ENCODE assay signal across 15 cellular contexts in the genomic region with DNA sequence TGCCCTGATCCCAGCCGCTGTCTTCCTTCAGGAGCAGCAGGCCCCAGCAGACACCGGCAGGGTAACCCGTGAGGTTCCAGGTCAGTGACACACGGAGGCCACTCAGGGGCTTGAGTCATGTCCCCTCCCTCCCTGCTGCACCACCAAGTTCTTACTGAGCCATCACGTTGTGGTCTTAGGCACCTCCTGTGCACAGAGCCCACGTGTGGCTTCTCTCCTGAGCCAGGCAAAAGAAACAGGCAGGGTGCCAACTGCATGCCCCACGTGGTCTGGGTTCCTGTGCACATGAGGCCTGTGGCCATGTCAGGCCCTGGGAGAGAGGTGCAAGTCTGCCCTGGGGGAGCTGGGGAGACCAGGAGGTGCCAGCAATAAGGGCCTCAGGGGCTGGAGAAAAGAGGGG.
DNase-seq lines count a peak whose midpoint lies in the region; ATAC-seq, FAIRE-seq and TF ChIP-seq lines count a peak whose summit lies in the region.
"Had no signal": no experiment of that assay in that cellular context is flagged by ENCODE, and none has a peak within 500 bp of the region (broad histone marks: within the 10 kb centered on the region; RNA-seq: fewer than 3 reads in every experiment).

No MANE protein-coding gene starts in this region.

- no peak overlapping the region for H3K4me3 ChIP-seq in astrocyte (ENCODE audit: insufficient read depth, low read depth, low read length)
- H3K4me3 ChIP-seq: cardiac muscle cell, SK-N-MC had no signal

- POLR2A ChIA-PET in activated CD4-positive, alpha-beta T cell treated with anti-CD3 and anti-CD28 coated beads for 36 hours (lab: Charles Lee), result no interaction called here

- H3K4me1 ChIP-seq in astrocyte (ENCODE audit: insufficient read depth, low read length), result peaks cover 21% of the 10 kb centered on the region

- TF ChIP-seq EP300 in Ishikawa (IDR thresholded peaks at IDR 0.05; ENCODE audit: borderline replicate concordance), result no peak

- DNase-seq in activated CD4-positive, alpha-beta T cell treated with anti-CD3 and anti-CD28 coated beads for 36 hours, result peak; percentile 48
- no peak for DNase-seq in activated CD4-positive, alpha-beta T cell treated with anti-CD3 and anti-CD28 coated beads, Interleukin-2, amount 10 ng/mL, durations not matched to agents 24 days and 14 days
- DNase-seq in astrocyte (ENCODE audit: low read depth) (peak; percentile 46), lung microvascular endothelial cell (ENCODE audit: low read depth in 2 of 2) (peak; percentile 54 to 68), T-helper 17 cell (no peak), NCI-H526 treated with DMSO at 0.1 percent for 48 hours (lab: John Stamatoyannopoulos, UW) (no peak), NCI-H1105 treated with DMSO at 0.1 percent for 48 hours (lab: John Stamatoyannopoulos, UW) (no peak)
- DNase-seq: activated CD4-positive, CD25-positive, alpha-beta regulatory T cell; mesenchymal stem cell; NCI-H1930; nucleus accumbens; trophoblast cell had no signal

- H3K27ac Mint-ChIP-seq in activated CD4-positive, alpha-beta T cell treated with anti-CD3 and anti-CD28 coated beads for 36 hours, result no peak overlapping the region
- no peak overlapping the region for H3K27ac Mint-ChIP-seq in activated CD4-positive, alpha-beta T cell treated with anti-CD3 and anti-CD28 coated beads, Interleukin-2, amount 10 ng/mL, durations not matched to agents 24 days and 14 days
- no peak overlapping the region for H3K27ac Mint-ChIP-seq in astrocyte (ENCODE audit: unreplicated experiment)
- no peak overlapping the region for H3K27ac Mint-ChIP-seq in T-helper 17 cell

- H3K27me3 Mint-ChIP-seq in activated CD4-positive, alpha-beta T cell treated with anti-CD3 and anti-CD28 coated beads for 36 hours, result no peaks in the 10 kb centered on the region
- no peaks in the 10 kb centered on the region for H3K27me3 Mint-ChIP-seq in activated CD4-positive, alpha-beta T cell treated with anti-CD3 and anti-CD28 coated beads, Interleukin-2, amount 10 ng/mL, durations not matched to agents 24 days and 14 days
- peaks cover 19% of the 10 kb centered on the region for H3K27me3 Mint-ChIP-seq in astrocyte (ENCODE audit: low read depth, unreplicated experiment)
- peaks cover 6% of the 10 kb centered on the region for H3K27me3 Mint-ChIP-seq in T-helper 17 cell

- H4K20me1 ChIP-seq in astrocyte (ENCODE audit: insufficient read depth, low read length), result no peaks in the 10 kb centered on the region

- H3K9ac ChIP-seq in astrocyte (ENCODE audit: low read length), result no peak overlapping the region

- FAIRE-seq in astrocyte (lab: Jason Lieb, UNC), result no peak

- TF ChIP-seq RAD21 in Ishikawa (IDR thresholded peaks at IDR 0.05; ENCODE audit: low read depth), result no peak

- no peak overlapping the region for H2AFZ ChIP-seq in astrocyte (ENCODE audit: low read depth, low read length)

- H3K27me3 ChIP-seq in astrocyte (ENCODE audit: insufficient read depth, low read length), result no peaks in the 10 kb centered on the region
- H3K27me3 ChIP-seq: cardiac muscle cell had no signal

- peak; percentile 74 for ATAC-seq in activated CD4-positive, alpha-beta T cell treated with anti-CD3 and anti-CD28 coated beads for 36 hours
- no peak for ATAC-seq in T-helper 17 cell

- no peaks in the 10 kb centered on the region for H3K9me3 Mint-ChIP-seq in activated CD4-positive, alpha-beta T cell treated with anti-CD3 and anti-CD28 coated beads for 36 hours (ENCODE audit: low read depth)
- no peaks in the 10 kb centered on the region for H3K9me3 Mint-ChIP-seq in activated CD4-positive, alpha-beta T cell treated with anti-CD3 and anti-CD28 coated beads, Interleukin-2, amount 10 ng/mL, durations not matched to agents 24 days and 14 days
- peaks cover 4% of the 10 kb centered on the region for H3K9me3 Mint-ChIP-seq in astrocyte (ENCODE audit: unreplicated experiment)

- no peaks in the 10 kb centered on the region for H3K4me1 Mint-ChIP-seq in activated CD4-positive, alpha-beta T cell treated with anti-CD3 and anti-CD28 coated beads for 36 hours
- H3K4me1 Mint-ChIP-seq in activated CD4-positive, alpha-beta T cell treated with anti-CD3 and anti-CD28 coated beads, Interleukin-2, amount 10 ng/mL, durations not matched to agents 24 days and 14 days, result no peaks in the 10 kb centered on the region
- H3K4me1 Mint-ChIP-seq in astrocyte (ENCODE audit: low read depth, unreplicated experiment) (peaks cover 25% of the 10 kb centered on the region), T-helper 17 cell (no peaks in the 10 kb centered on the region)

- CTCF ChIA-PET in activated CD4-positive, alpha-beta T cell treated with anti-CD3 and anti-CD28 coated beads for 36 hours (lab: Charles Lee), result interaction anchor here (0.8 kb wide), 1 partner anchor 11 kb away, joined by 3 read pairs; no protein-coding TSS in a partner anchor

- H3K4me3 Mint-ChIP-seq in activated CD4-positive, alpha-beta T cell treated with anti-CD3 and anti-CD28 coated beads for 36 hours, result no peak overlapping the region
- no peak overlapping the region for H3K4me3 Mint-ChIP-seq in activated CD4-positive, alpha-beta T cell treated with anti-CD3 and anti-CD28 coated beads, Interleukin-2, amount 10 ng/mL, durations not matched to agents 24 days and 14 days
- H3K4me3 Mint-ChIP-seq in astrocyte (ENCODE audit: unreplicated experiment) (no peak overlapping the region), T-helper 17 cell (no peak overlapping the region)

- H3K27ac ChIP-seq in astrocyte (ENCODE audit: low read depth, low read length), result no peak overlapping the region
- H3K27ac ChIP-seq: cardiac muscle cell, SK-N-MC had no signal

- no peaks in the 10 kb centered on the region for H3K36me3 Mint-ChIP-seq in activated CD4-positive, alpha-beta T cell treated with anti-CD3 and anti-CD28 coated beads for 36 hours (ENCODE audit: low read depth)
- H3K36me3 Mint-ChIP-seq in activated CD4-positive, alpha-beta T cell treated with anti-CD3 and anti-CD28 coated beads, Interleukin-2, amount 10 ng/mL, durations not matched to agents 24 days and 14 days (ENCODE audit: low read depth), result no peaks in the 10 kb centered on the region
- H3K36me3 Mint-ChIP-seq in astrocyte (ENCODE audit: low read depth, unreplicated experiment), result no peaks in the 10 kb centered on the region
- H3K36me3 Mint-ChIP-seq in T-helper 17 cell (ENCODE audit: low read depth), result no peaks in the 10 kb centered on the region

- no peak for TF ChIP-seq CTCF in astrocyte (IDR thresholded peaks at IDR 0.05; ENCODE audit: insufficient read depth, low read depth, low read length)

- no peaks in the 10 kb centered on the region for H3K36me3 ChIP-seq in astrocyte (ENCODE audit: insufficient read depth, low read length)
- H3K36me3 ChIP-seq: cardiac muscle cell had no signal

- intact Hi-C loops in activated CD4-positive, alpha-beta T cell treated with anti-CD3 and anti-CD28 coated beads for 36 hours (cut with DNase I, micrococcal nuclease), result no loop called here
- intact Hi-C loops in activated CD4-positive, alpha-beta T cell treated with anti-CD3 and anti-CD28 coated beads, Interleukin-2, amount 10 ng/mL, durations not matched to agents 24 days and 14 days (cut with micrococcal nuclease), result no loop called here

- H3K4me2 ChIP-seq in astrocyte (ENCODE audit: low read length), result peak overlapping the region; percentile 28

- no peaks in the 10 kb centered on the region for H3K79me2 ChIP-seq in astrocyte (ENCODE audit: insufficient read depth, low read length)

- H3K9me3 ChIP-seq in astrocyte (ENCODE audit: insufficient read depth, low read depth, low read length), result no peaks in the 10 kb centered on the region
- H3K9me3 ChIP-seq in T-helper 17 cell (ENCODE audit: control insufficient read depth, low read length, poor library complexity, severe bottlenecking), result no peaks in the 10 kb centered on the region

TF ChIP-seq in Ishikawa, 13 proteins besides CTCF, POLR2A, EP300 and RAD21:
- TF ChIP-seq YY1 (IDR thresholded peaks at IDR 0.05; ENCODE audit: low read depth) (no peak), TEAD4 (IDR thresholded peaks at IDR 0.05) (no peak)
- TF ChIP-seq, protein P1, sequence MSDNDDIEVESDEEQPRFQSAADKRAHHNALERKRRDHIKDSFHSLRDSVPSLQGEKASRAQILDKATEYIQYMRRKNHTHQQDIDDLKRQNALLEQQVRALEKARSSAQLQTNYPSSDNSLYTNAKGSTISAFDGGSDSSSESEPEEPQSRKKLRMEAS (IDR thresholded peaks at IDR 0.05), result peak; percentile 23; the same call in 1 of the 2 replicates
- TF ChIP-seq, protein P2, sequence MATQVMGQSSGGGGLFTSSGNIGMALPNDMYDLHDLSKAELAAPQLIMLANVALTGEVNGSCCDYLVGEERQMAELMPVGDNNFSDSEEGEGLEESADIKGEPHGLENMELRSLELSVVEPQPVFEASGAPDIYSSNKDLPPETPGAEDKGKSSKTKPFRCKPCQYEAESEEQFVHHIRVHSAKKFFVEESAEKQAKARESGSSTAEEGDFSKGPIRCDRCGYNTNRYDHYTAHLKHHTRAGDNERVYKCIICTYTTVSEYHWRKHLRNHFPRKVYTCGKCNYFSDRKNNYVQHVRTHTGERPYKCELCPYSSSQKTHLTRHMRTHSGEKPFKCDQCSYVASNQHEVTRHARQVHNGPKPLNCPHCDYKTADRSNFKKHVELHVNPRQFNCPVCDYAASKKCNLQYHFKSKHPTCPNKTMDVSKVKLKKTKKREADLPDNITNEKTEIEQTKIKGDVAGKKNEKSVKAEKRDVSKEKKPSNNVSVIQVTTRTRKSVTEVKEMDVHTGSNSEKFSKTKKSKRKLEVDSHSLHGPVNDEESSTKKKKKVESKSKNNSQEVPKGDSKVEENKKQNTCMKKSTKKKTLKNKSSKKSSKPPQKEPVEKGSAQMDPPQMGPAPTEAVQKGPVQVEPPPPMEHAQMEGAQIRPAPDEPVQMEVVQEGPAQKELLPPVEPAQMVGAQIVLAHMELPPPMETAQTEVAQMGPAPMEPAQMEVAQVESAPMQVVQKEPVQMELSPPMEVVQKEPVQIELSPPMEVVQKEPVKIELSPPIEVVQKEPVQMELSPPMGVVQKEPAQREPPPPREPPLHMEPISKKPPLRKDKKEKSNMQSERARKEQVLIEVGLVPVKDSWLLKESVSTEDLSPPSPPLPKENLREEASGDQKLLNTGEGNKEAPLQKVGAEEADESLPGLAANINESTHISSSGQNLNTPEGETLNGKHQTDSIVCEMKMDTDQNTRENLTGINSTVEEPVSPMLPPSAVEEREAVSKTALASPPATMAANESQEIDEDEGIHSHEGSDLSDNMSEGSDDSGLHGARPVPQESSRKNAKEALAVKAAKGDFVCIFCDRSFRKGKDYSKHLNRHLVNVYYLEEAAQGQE (IDR thresholded peaks at IDR 0.05; ENCODE audit: low read depth), result no peak
- TF ChIP-seq, protein P3, sequence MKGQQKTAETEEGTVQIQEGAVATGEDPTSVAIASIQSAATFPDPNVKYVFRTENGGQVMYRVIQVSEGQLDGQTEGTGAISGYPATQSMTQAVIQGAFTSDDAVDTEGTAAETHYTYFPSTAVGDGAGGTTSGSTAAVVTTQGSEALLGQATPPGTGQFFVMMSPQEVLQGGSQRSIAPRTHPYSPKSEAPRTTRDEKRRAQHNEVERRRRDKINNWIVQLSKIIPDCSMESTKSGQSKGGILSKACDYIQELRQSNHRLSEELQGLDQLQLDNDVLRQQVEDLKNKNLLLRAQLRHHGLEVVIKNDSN (IDR thresholded peaks at IDR 0.05), result peak; percentile 66

Comparison
In these comparisons a context has a peak if more than half of its experiments do, and no peak if none do; other contexts are left out.
1. DNase-seq: peak in activated CD4-positive, alpha-beta T cell treated with anti-CD3 and anti-CD28 coated beads for 36 hours (single experiment), astrocyte (single experiment) and lung microvascular endothelial cell (2 of 2); none in activated CD4-positive, alpha-beta T cell treated with anti-CD3 and anti-CD28 coated beads, Interleukin-2, amount 10 ng/mL, durations not matched to agents 24 days and 14 days (single experiment), T-helper 17 cell (0 of 3), NCI-H526 treated with DMSO at 0.1 percent for 48 hours (single experiment) and NCI-H1105 treated with DMSO at 0.1 percent for 48 hours (single experiment).